2 cellular contexts compared by ENCODE assay signal in the genomic region with DNA sequence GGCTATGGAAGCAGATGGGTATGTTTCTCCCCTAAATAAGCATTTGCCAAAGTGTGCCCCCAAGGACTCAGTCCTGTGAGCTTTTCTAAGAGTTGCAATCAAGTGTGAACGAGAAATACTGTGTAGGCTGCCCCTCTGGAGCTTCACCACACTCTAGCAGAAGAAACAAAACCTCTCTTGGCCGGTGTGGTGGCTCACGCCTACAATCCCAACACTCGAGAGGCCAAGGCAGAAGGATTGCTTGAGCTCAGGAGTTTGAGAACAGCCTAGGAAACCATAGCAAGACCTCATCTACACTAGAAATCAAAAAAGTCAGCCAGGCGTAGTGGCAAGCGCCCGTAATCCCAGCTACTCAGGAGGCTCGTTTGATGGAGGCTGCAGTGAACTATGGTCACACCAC.
TF ChIP-seq lines count a peak whose summit lies in the region.

No MANE protein-coding gene starts in this region.

TF ChIP-seq in HCT116, 20 proteins besides CTCF, POLR2A, EP300 and RAD21:
- TF ChIP-seq, protein P1, sequence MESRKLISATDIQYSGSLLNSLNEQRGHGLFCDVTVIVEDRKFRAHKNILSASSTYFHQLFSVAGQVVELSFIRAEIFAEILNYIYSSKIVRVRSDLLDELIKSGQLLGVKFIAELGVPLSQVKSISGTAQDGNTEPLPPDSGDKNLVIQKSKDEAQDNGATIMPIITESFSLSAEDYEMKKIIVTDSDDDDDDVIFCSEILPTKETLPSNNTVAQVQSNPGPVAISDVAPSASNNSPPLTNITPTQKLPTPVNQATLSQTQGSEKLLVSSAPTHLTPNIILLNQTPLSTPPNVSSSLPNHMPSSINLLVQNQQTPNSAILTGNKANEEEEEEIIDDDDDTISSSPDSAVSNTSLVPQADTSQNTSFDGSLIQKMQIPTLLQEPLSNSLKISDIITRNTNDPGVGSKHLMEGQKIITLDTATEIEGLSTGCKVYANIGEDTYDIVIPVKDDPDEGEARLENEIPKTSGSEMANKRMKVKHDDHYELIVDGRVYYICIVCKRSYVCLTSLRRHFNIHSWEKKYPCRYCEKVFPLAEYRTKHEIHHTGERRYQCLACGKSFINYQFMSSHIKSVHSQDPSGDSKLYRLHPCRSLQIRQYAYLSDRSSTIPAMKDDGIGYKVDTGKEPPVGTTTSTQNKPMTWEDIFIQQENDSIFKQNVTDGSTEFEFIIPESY (IDR thresholded peaks at IDR 0.05; ENCODE audit: extremely low read depth, insufficient replicate concordance, low read length) = no peak
- no peak for TF ChIP-seq EZH2phosphoT487 (IDR thresholded peaks at IDR 0.05; ENCODE audit: borderline replicate concordance)
- TF ChIP-seq JUND (IDR thresholded peaks at IDR 0.05) = no peak

TF ChIP-seq in WTC11, 78 proteins besides CTCF, POLR2A, EP300 and RAD21 (continued from another document):
- TF ChIP-seq, protein P2, sequence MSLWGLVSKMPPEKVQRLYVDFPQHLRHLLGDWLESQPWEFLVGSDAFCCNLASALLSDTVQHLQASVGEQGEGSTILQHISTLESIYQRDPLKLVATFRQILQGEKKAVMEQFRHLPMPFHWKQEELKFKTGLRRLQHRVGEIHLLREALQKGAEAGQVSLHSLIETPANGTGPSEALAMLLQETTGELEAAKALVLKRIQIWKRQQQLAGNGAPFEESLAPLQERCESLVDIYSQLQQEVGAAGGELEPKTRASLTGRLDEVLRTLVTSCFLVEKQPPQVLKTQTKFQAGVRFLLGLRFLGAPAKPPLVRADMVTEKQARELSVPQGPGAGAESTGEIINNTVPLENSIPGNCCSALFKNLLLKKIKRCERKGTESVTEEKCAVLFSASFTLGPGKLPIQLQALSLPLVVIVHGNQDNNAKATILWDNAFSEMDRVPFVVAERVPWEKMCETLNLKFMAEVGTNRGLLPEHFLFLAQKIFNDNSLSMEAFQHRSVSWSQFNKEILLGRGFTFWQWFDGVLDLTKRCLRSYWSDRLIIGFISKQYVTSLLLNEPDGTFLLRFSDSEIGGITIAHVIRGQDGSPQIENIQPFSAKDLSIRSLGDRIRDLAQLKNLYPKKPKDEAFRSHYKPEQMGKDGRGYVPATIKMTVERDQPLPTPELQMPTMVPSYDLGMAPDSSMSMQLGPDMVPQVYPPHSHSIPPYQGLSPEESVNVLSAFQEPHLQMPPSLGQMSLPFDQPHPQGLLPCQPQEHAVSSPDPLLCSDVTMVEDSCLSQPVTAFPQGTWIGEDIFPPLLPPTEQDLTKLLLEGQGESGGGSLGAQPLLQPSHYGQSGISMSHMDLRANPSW (CRISPR knock-in tag; conservative IDR thresholded peaks at IDR 0.05; ENCODE audit: low read depth) = no peak
- no peak for TF ChIP-seq CREM (CRISPR knock-in tag; IDR thresholded peaks at IDR 0.05)
- TF ChIP-seq, protein P3, sequence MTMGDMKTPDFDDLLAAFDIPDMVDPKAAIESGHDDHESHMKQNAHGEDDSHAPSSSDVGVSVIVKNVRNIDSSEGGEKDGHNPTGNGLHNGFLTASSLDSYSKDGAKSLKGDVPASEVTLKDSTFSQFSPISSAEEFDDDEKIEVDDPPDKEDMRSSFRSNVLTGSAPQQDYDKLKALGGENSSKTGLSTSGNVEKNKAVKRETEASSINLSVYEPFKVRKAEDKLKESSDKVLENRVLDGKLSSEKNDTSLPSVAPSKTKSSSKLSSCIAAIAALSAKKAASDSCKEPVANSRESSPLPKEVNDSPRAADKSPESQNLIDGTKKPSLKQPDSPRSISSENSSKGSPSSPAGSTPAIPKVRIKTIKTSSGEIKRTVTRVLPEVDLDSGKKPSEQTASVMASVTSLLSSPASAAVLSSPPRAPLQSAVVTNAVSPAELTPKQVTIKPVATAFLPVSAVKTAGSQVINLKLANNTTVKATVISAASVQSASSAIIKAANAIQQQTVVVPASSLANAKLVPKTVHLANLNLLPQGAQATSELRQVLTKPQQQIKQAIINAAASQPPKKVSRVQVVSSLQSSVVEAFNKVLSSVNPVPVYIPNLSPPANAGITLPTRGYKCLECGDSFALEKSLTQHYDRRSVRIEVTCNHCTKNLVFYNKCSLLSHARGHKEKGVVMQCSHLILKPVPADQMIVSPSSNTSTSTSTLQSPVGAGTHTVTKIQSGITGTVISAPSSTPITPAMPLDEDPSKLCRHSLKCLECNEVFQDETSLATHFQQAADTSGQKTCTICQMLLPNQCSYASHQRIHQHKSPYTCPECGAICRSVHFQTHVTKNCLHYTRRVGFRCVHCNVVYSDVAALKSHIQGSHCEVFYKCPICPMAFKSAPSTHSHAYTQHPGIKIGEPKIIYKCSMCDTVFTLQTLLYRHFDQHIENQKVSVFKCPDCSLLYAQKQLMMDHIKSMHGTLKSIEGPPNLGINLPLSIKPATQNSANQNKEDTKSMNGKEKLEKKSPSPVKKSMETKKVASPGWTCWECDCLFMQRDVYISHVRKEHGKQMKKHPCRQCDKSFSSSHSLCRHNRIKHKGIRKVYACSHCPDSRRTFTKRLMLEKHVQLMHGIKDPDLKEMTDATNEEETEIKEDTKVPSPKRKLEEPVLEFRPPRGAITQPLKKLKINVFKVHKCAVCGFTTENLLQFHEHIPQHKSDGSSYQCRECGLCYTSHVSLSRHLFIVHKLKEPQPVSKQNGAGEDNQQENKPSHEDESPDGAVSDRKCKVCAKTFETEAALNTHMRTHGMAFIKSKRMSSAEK (CRISPR knock-in tag; IDR thresholded peaks at IDR 0.05; ENCODE audit: borderline replicate concordance) = no peak
- TF ChIP-seq, protein P4, sequence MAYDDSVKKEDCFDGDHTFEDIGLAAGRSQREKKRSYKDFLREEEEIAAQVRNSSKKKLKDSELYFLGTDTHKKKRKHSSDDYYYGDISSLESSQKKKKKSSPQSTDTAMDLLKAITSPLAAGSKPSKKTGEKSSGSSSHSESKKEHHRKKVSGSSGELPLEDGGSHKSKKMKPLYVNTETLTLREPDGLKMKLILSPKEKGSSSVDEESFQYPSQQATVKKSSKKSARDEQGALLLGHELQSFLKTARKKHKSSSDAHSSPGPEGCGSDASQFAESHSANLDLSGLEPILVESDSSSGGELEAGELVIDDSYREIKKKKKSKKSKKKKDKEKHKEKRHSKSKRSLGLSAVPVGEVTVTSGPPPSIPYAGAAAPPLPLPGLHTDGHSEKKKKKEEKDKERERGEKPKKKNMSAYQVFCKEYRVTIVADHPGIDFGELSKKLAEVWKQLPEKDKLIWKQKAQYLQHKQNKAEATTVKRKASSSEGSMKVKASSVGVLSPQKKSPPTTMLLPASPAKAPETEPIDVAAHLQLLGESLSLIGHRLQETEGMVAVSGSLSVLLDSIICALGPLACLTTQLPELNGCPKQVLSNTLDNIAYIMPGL (CRISPR knock-in tag; IDR thresholded peaks at IDR 0.05) = no peak
- TF ChIP-seq TEAD1 (CRISPR knock-in tag; IDR thresholded peaks at IDR 0.05) = no peak
- no peak for TF ChIP-seq FOXJ3 (CRISPR knock-in tag; IDR thresholded peaks at IDR 0.05; ENCODE audit: borderline replicate concordance)
- TF ChIP-seq, protein P5, sequence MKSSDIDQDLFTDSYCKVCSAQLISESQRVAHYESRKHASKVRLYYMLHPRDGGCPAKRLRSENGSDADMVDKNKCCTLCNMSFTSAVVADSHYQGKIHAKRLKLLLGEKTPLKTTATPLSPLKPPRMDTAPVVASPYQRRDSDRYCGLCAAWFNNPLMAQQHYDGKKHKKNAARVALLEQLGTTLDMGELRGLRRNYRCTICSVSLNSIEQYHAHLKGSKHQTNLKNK (CRISPR knock-in tag; IDR thresholded peaks at IDR 0.05) = no peak
- no peak for TF ChIP-seq NFATC4 (CRISPR knock-in tag; IDR thresholded peaks at IDR 0.05)
- TF ChIP-seq ESRRA (CRISPR knock-in tag; IDR thresholded peaks at IDR 0.05; ENCODE audit: borderline replicate concordance) = no peak
